Comparison of ENCODE assay signal across 12 cellular contexts in genomic region chr22:40679249-40679963, GRCh38. TPM values are rescaled to one million over a fixed set of nuclear protein-coding genes. Genes with fewer than 3 reads are reported as not detected.
DNase-seq lines count a peak whose midpoint lies in the region; ATAC-seq and TF ChIP-seq lines count a peak whose summit lies in the region.
"Had no signal": no experiment of that assay in that cellular context is flagged by ENCODE, and none has a peak within 500 bp of the region (broad histone marks: within the 10 kb centered on the region; RNA-seq: fewer than 3 reads in every experiment).

MCHR1 (plus strand) TSS chr22:40679484; CDS start chr22:40679653, 169 bp downstream.

- H3K4me3 ChIP-seq in AG09309 (ENCODE audit: control insufficient read depth, low read depth, low read length) (peak within 1 kb of the TSS; percentile 34), fibroblast of lung (replicated peaks in 1 of 4; ENCODE audit: control extremely low read depth in 1 of 4, insufficient read depth in 1 of 4, low read depth in 3 of 4, low read length in 4 of 4) (peak within 1 kb of the TSS in 1 of 4 experiments; percentile 37), neuronal stem cell (ENCODE audit: low read length in 2 of 2) (peak within 1 kb of the TSS in 1 of 2 donors; percentile 41)
- H3K4me3 ChIP-seq in CD4-positive, alpha-beta memory T cell (ENCODE audit: low read length in 2 of 2) = no peak within 1 kb of the TSS

- H3K4me3 Mint-ChIP-seq in CD4-positive, alpha-beta memory T cell = peak within 1 kb of the TSS in 1 of 8 donors; percentile 27
- H3K4me3 Mint-ChIP-seq: memory B cell had no signal

- no peaks in the 10 kb centered on the region for H3K36me3 Mint-ChIP-seq in CD4-positive, alpha-beta memory T cell
- H3K36me3 Mint-ChIP-seq: memory B cell had no signal

- POLR2A ChIA-PET in CD4-positive, alpha-beta memory T cell (lab: Charles Lee; ENCODE audit: partially characterized antibody) = no interaction called here

- H3K23ac ChIP-seq in neuronal stem cell (ENCODE audit: low read depth, low read length, poor library complexity) = peak within 1 kb of the TSS; percentile 58

- peak within 1 kb of the TSS; percentile 85 for H3K4me2 ChIP-seq in fibroblast of lung (ENCODE audit: extremely low read depth, insufficient read depth, low read length)
- peak within 1 kb of the TSS; percentile 36 for H3K4me2 ChIP-seq in neuronal stem cell (ENCODE audit: insufficient read depth, low read length, poor library complexity, severe bottlenecking)

- H4K8ac ChIP-seq in neuronal stem cell (ENCODE audit: low read depth, low read length) = peak within 1 kb of the TSS; percentile 78

- H3K79me1 ChIP-seq in neuronal stem cell (ENCODE audit: low read depth, low read length) = no peaks in the 10 kb centered on the region

- CTCF ChIA-PET in CD4-positive, alpha-beta memory T cell (lab: Charles Lee; ENCODE audit: partially characterized antibody) = interaction anchor here (0.6 to 1.6 kb wide), 3 partner anchors 10 to 684 kb away, joined by 3 to 5 read pairs (median 4); no protein-coding TSS in a partner anchor

- TF ChIP-seq CTCF in AG09309 (IDR thresholded peaks at IDR 0.05; ENCODE audit: control insufficient read depth, insufficient read depth, low read depth, low read length, missing control alignments) (no peak), fibroblast of lung (conservative IDR thresholded peaks at IDR 0.05 in 1 of 2, IDR thresholded peaks at IDR 0.05 in 1 of 2; ENCODE audit: low read depth in 1 of 2, low read length in 2 of 2) (no peak)

- H3K36me3 ChIP-seq in fibroblast of lung (ENCODE audit: control insufficient read depth, insufficient read depth, low read length) = no peaks in the 10 kb centered on the region
- no peaks in the 10 kb centered on the region for H3K36me3 ChIP-seq in neuronal stem cell (replicated peaks in 1 of 2; ENCODE audit: control insufficient read depth in 2 of 2, insufficient read depth in 2 of 2, low read length in 2 of 2)
- H3K36me3 ChIP-seq in CD4-positive, alpha-beta memory T cell (ENCODE audit: insufficient read depth, low read length) = no peaks in the 10 kb centered on the region

- intact Hi-C loops in CD4-positive, alpha-beta memory T cell (cut with micrococcal nuclease) = no loop called here

- ATAC-seq in HG03095 (IDR thresholded peaks at IDR 0.05; ENCODE audit: unreplicated experiment) = no peak

- DNase-seq in AG09309 (ENCODE audit: low read depth) = no peak
- peak; percentile 12 for DNase-seq in NCI-H2227 (lab: John Stamatoyannopoulos, UW; ENCODE audit: unreplicated experiment)
- peak in 1 of 2 donors; percentile 35 for DNase-seq in fibroblast of lung (ENCODE audit: low read depth in 2 of 2)
- DNase-seq in neuronal stem cell (ENCODE audit: low spot score) = no peak
- no peak for DNase-seq in epidermal melanocyte (ENCODE audit: insufficient read length, low spot score)
- no peak for DNase-seq in stimulated activated CD4-positive, alpha-beta T cell treated with anti-CD3 and anti-CD28 coated beads, Interleukin-4, amount 100 ng/mL, for 24 hours
- no peak for DNase-seq in CD4-positive, alpha-beta memory T cell
- DNase-seq: DMS 273 treated with DMSO at 0.1 percent for 48 hours; effector CD8-positive, alpha-beta T cell; NCI-H446 treated with DMSO at 0.1 percent for 48 hours had no signal

- H3K9ac ChIP-seq in fibroblast of lung (ENCODE audit: insufficient read depth, low read length) (no peak within 1 kb of the TSS), neuronal stem cell (ENCODE audit: low read depth, low read length, poor library complexity) (peak within 1 kb of the TSS; percentile 51)

- H3K4ac ChIP-seq in neuronal stem cell (ENCODE audit: low read length) = peak within 1 kb of the TSS; percentile 70

- H3K27me3 ChIP-seq in fibroblast of lung (ENCODE audit: control insufficient read depth, insufficient read depth, low read length) (no peaks in the 10 kb centered on the region), neuronal stem cell (ENCODE audit: control insufficient read depth in 3 of 3, insufficient read depth in 3 of 3, low read depth in 1 of 3, low read length in 3 of 3) (peaks cover 0 to 29% (median 0%) of the 10 kb centered on the region in 3 experiments)
- peaks cover 6% of the 10 kb centered on the region for H3K27me3 ChIP-seq in CD4-positive, alpha-beta memory T cell (ENCODE audit: insufficient read depth, low read length)

- no CpG with 5 or more reads among the region's 21 CpGs for WGBS in neuronal stem cell (ENCODE audit: extremely low coverage in 2 of 2, insufficient read length in 2 of 2, insufficient replicate concordance in 1 of 2), 2 donors

- no peaks in the 10 kb centered on the region for H3K9me3 ChIP-seq in fibroblast of lung (ENCODE audit: control insufficient read depth, insufficient read depth, low read depth, low read length)
- no peaks in the 10 kb centered on the region for H3K9me3 ChIP-seq in neuronal stem cell (replicated peaks in 1 of 2; ENCODE audit: control insufficient read depth in 2 of 2, insufficient read depth in 1 of 2, low read depth in 1 of 2, low read length in 2 of 2)
- H3K9me3 ChIP-seq in CD4-positive, alpha-beta memory T cell (ENCODE audit: control insufficient read depth in 1 of 2, low read length in 2 of 2) = no peaks in the 10 kb centered on the region

- no peak within 1 kb of the TSS for H2BK120ac ChIP-seq in neuronal stem cell (ENCODE audit: low read depth, low read length)

- no peaks in the 10 kb centered on the region for H3K9me3 Mint-ChIP-seq in CD4-positive, alpha-beta memory T cell
- H3K9me3 Mint-ChIP-seq: memory B cell had no signal

- peak within 1 kb of the TSS; percentile 38 for H2AFZ ChIP-seq in fibroblast of lung (ENCODE audit: low read length)
- peak within 1 kb of the TSS; percentile 91 for H2AFZ ChIP-seq in neuronal stem cell (ENCODE audit: low read length)

- H3K4me1 ChIP-seq in fibroblast of lung (ENCODE audit: control insufficient read depth, extremely low read depth, insufficient read depth, low read length) (peaks cover 8% of the 10 kb centered on the region), neuronal stem cell (ENCODE audit: control insufficient read depth in 2 of 2, insufficient read depth in 1 of 2, low read depth in 1 of 2, low read length in 2 of 2) (peaks cover 22 to 25% of the 10 kb centered on the region in 2 donors)
- H3K4me1 ChIP-seq in CD4-positive, alpha-beta memory T cell (ENCODE audit: insufficient read depth, low read length) = peaks cover 10% of the 10 kb centered on the region

- H3K27ac ChIP-seq in fibroblast of lung (ENCODE audit: insufficient read depth, low read length) = no peak within 1 kb of the TSS
- no peak within 1 kb of the TSS for H3K27ac ChIP-seq in neuronal stem cell (replicated peaks; ENCODE audit: low read length)
- no peak within 1 kb of the TSS for H3K27ac ChIP-seq in CD4-positive, alpha-beta memory T cell (ENCODE audit: low read depth, low read length)

- H3K27ac Mint-ChIP-seq in CD4-positive, alpha-beta memory T cell = peak within 1 kb of the TSS in 1 of 7 donors; percentile 53
- H3K27ac Mint-ChIP-seq: memory B cell had no signal

- H3K27me3 Mint-ChIP-seq in CD4-positive, alpha-beta memory T cell = peaks cover 6 to 9% of the 10 kb centered on the region in 2 donors

- no peaks in the 10 kb centered on the region for H4K20me1 ChIP-seq in fibroblast of lung (ENCODE audit: control insufficient read depth, extremely low read depth, insufficient read depth, low read length)

- peak within 1 kb of the TSS; percentile 71 for H2BK5ac ChIP-seq in neuronal stem cell (ENCODE audit: low read length)

- peak within 1 kb of the TSS; percentile 96 for H2BK12ac ChIP-seq in neuronal stem cell (ENCODE audit: low read length)

- peak within 1 kb of the TSS; percentile 82 for H2AK5ac ChIP-seq in neuronal stem cell (ENCODE audit: low read depth, low read length)

- peak within 1 kb of the TSS; percentile 86 for H3K18ac ChIP-seq in neuronal stem cell (ENCODE audit: low read length)

- H3K79me2 ChIP-seq in fibroblast of lung (ENCODE audit: control insufficient read depth, insufficient read depth, low read length) = no peaks in the 10 kb centered on the region

- peak within 1 kb of the TSS; percentile 95 for H2BK15ac ChIP-seq in neuronal stem cell (ENCODE audit: low read length)

- no peak within 1 kb of the TSS for H3K14ac ChIP-seq in neuronal stem cell (ENCODE audit: low read length)

- H3K4me1 Mint-ChIP-seq in CD4-positive, alpha-beta memory T cell = peaks cover 6 to 13% (median 9%) of the 10 kb centered on the region in 4 donors

- H4K91ac ChIP-seq in neuronal stem cell (ENCODE audit: low read depth, low read length, poor library complexity) = no peak within 1 kb of the TSS

RNA-seq across cellular contexts. Expression of gene MCHR1, which starts in this region (rescaled TPM):
- total RNA-seq in fibroblast of lung = 0.51 and 0.99 TPM in 2 replicates
- polyA plus RNA-seq in fibroblast of lung = 0.20 and 0.94 TPM in 2 replicates
- polyA plus RNA-seq in fibroblast of lung (2012) = 0.10 and 0.53 TPM in 2 replicates
- polyA minus RNA-seq in fibroblast of lung (ENCODE audit: low replicate concordance) = not detected in 2 replicates
- 0.18 TPM for polyA plus RNA-seq in neuronal stem cell (2013, experiment 1 of 2)
- polyA plus RNA-seq in neuronal stem cell (2013, experiment 2 of 2) = 0.18 TPM
- total RNA-seq in CD4-positive, alpha-beta memory T cell = not detected
- polyA plus RNA-seq in CD4-positive, alpha-beta memory T cell = not detected
